Comparison of ENCODE assay signal across 14 cellular contexts in the genomic region with DNA sequence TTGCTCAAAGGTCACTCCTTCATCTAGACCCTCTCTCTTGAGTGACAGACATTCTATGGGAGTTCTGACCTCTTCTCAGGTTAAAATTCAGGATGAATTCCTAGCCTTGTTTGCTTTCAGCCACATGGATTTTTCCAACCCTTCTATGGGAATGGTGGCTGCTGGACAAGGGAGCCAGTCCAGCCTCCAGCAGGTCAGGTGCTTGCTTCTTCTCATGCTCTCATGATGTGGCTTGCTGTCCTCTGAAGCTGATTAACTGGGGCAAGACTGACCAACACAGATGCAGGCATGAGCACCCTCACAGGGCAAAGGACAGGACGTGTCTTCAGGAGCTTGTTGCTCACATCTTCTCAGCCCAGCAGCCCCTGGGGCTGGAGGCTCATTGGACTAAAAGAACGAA.
A peak's percentile ranks its signal among the peaks of the same experiment; 100 is the strongest.
DNase-seq lines count a peak whose midpoint lies in the region; ATAC-seq and TF ChIP-seq lines count a peak whose summit lies in the region.
"Had no signal": no experiment of that assay in that cellular context is flagged by ENCODE, and none has a peak within 500 bp of the region (broad histone marks: within the 10 kb centered on the region; RNA-seq: fewer than 3 reads in every experiment).

No MANE protein-coding gene starts in this region.

- H3K4me3 Mint-ChIP-seq in neural crest cell, result peak overlapping the region; percentile 66

- no peaks in the 10 kb centered on the region for H3K9me3 Mint-ChIP-seq in neural crest cell

- H3K27me3 ChIP-seq in ectodermal cell (ENCODE audit: control insufficient read depth, insufficient read depth, low read length, poor library complexity, severe bottlenecking) (no peaks in the 10 kb centered on the region), thoracic aorta (replicated peaks; ENCODE audit: insufficient read depth) (no peaks in the 10 kb centered on the region)

- WGBS in ectodermal cell, 2 experiments, result 92 to 95% methylated on average over 2 of the region's 2 CpGs

- no peaks in the 10 kb centered on the region for H3K36me3 Mint-ChIP-seq in neural crest cell (ENCODE audit: low read depth)

- H3K4me1 ChIP-seq in ectodermal cell (ENCODE audit: control insufficient read depth, insufficient read depth, low read length) (peaks cover 25% of the 10 kb centered on the region), thoracic aorta (ENCODE audit: control insufficient read depth in 1 of 2, low read depth in 2 of 2) (peaks cover 13 to 38% of the 10 kb centered on the region in 2 donors)

- ATAC-seq in thoracic aorta (ENCODE audit: insufficient number of reproducible peaks, low FRiP score, low read depth) (no peak), GM19324 (IDR thresholded peaks at IDR 0.05; ENCODE audit: low FRiP score, unreplicated experiment) (no peak)

- H3K4me3 ChIP-seq in ectodermal cell (ENCODE audit: insufficient read depth, low read depth, low read length), result no peak overlapping the region
- H3K4me3 ChIP-seq in thoracic aorta, result peak overlapping the region; percentile 27
- H3K4me3 ChIP-seq: GM23248 had no signal

- DNase-seq in G401 (ENCODE audit: low spot score), result peak; percentile 63
- DNase-seq in neural crest cell (ENCODE audit: low read depth, low spot score), result no peak
- DNase-seq in thoracic aorta (ENCODE audit: low spot score), result no peak
- DNase-seq in activated CD8-positive, alpha-beta memory T cell treated with anti-CD3 and anti-CD28 coated beads, Interleukin-2, amount 50 U/mL, for 48 hours, result no peak
- no peak for DNase-seq in iPS-NIHi7 (ENCODE audit: extremely low spot score)
- no peak for DNase-seq in medulla oblongata (ENCODE audit: extremely low spot score)
- DNase-seq: DMS79 treated with DMSO at 0.1 percent for 48 hours, GM23248, KBM-7, NCI-H1417 treated with DMSO at 0.1 percent for 48 hours, NCI-H446, OCI-M1 had no signal

- no peak for TF ChIP-seq CTCF in neural crest cell (conservative IDR thresholded peaks at IDR 0.05)
- no peak for TF ChIP-seq CTCF in thoracic aorta (IDR thresholded peaks at IDR 0.05)

- H3K27ac ChIP-seq in ectodermal cell (ENCODE audit: insufficient read depth, low read depth, low read length, poor library complexity, severe bottlenecking) (peak overlapping the region; percentile 22), thoracic aorta (peak overlapping the region; percentile 67 to 70)
- H3K27ac ChIP-seq: GM23248 had no signal

- peaks cover 5% of the 10 kb centered on the region for H3K27me3 Mint-ChIP-seq in neural crest cell (ENCODE audit: low read depth)

- H3K27ac Mint-ChIP-seq in neural crest cell (ENCODE audit: unreplicated experiment), result peak overlapping the region; percentile 85

- in situ Hi-C loops in G401 (cut with HindIII; ENCODE audit: low sequenced_read_pairs), result no loop called here

- H3K36me3 ChIP-seq in ectodermal cell (ENCODE audit: control insufficient read depth, insufficient read depth, low read length) (no peaks in the 10 kb centered on the region), thoracic aorta (no peaks in the 10 kb centered on the region)

- peaks cover 25% of the 10 kb centered on the region for H3K4me1 Mint-ChIP-seq in neural crest cell

- H3K9me3 ChIP-seq in ectodermal cell (ENCODE audit: control insufficient read depth, low read length) (no peaks in the 10 kb centered on the region), thoracic aorta (no peaks in the 10 kb centered on the region)
